1 cellular context compared by ENCODE assay signal in the genomic region with DNA sequence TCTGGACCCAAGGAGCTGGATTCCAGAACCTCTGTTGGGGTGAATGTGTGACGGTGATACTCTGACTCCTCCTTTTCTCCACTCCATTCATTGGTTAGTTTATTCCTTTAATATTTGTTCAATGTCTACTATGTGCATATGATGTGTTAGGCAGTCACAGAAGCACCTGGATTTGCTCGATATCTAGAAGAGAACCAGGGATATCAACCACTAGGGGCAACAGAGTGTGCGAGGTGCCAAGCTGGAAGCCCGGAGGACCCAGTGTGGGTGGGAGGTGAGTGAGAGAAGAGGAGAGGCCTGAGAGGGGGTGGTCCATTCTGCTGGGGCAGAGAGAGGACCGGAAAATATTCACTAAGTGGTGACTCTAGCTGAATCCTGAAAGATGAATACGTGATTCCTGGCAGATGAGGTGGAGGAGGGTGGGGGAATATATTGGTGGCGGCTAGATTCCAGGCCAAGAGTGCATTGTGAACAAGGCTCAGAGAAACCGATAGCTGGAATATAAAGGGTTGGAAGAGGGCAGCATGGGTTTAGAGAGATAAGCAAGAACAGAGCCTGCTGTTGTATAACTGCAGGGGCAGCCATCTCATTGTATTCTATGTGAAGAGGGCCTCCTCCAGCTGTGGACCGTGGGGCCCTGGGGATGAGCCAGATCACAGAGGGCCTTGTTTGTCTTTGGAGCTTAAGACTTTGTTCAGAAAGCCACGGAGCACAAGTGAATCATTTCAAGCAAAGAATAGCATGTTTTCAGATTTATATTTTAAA.
TF ChIP-seq lines count a peak whose summit lies in the region.

No MANE protein-coding gene starts in this region.

TF ChIP-seq in GM23338, 12 proteins besides CTCF, POLR2A, EP300 and RAD21 (continued from another document):
- TF ChIP-seq, protein P1, sequence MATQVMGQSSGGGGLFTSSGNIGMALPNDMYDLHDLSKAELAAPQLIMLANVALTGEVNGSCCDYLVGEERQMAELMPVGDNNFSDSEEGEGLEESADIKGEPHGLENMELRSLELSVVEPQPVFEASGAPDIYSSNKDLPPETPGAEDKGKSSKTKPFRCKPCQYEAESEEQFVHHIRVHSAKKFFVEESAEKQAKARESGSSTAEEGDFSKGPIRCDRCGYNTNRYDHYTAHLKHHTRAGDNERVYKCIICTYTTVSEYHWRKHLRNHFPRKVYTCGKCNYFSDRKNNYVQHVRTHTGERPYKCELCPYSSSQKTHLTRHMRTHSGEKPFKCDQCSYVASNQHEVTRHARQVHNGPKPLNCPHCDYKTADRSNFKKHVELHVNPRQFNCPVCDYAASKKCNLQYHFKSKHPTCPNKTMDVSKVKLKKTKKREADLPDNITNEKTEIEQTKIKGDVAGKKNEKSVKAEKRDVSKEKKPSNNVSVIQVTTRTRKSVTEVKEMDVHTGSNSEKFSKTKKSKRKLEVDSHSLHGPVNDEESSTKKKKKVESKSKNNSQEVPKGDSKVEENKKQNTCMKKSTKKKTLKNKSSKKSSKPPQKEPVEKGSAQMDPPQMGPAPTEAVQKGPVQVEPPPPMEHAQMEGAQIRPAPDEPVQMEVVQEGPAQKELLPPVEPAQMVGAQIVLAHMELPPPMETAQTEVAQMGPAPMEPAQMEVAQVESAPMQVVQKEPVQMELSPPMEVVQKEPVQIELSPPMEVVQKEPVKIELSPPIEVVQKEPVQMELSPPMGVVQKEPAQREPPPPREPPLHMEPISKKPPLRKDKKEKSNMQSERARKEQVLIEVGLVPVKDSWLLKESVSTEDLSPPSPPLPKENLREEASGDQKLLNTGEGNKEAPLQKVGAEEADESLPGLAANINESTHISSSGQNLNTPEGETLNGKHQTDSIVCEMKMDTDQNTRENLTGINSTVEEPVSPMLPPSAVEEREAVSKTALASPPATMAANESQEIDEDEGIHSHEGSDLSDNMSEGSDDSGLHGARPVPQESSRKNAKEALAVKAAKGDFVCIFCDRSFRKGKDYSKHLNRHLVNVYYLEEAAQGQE (IDR thresholded peaks at IDR 0.05; ENCODE audit: unreplicated experiment), result no peak
- TF ChIP-seq ZNF114 (CRISPR knock-in tag; IDR thresholded peaks at IDR 0.05) (no peak), ZNF331 (CRISPR knock-in tag; IDR thresholded peaks at IDR 0.05; ENCODE audit: low read depth) (no peak), CREB1 (CRISPR knock-in tag; IDR thresholded peaks at IDR 0.05; ENCODE audit: low read depth) (no peak), JUNB (IDR thresholded peaks at IDR 0.05; ENCODE audit: unreplicated experiment) (no peak), ZNF462 (CRISPR knock-in tag; IDR thresholded peaks at IDR 0.05) (no peak)
